In genomic region chr6:137864812-137865508, GRCh38 we compare ENCODE assay signal across 14 cellular contexts. TPM values are rescaled to one million over a fixed set of nuclear protein-coding genes. Genes with fewer than 3 reads are reported as not detected.
A peak's percentile ranks its signal among the peaks of the same experiment; 100 is the strongest.
DNase-seq lines count a peak whose midpoint lies in the region; ATAC-seq and TF ChIP-seq lines count a peak whose summit lies in the region.
"Had no signal": no experiment of that assay in that cellular context is flagged by ENCODE, and none has a peak within 500 bp of the region (broad histone marks: within the 10 kb centered on the region; RNA-seq: fewer than 3 reads in every experiment).

No MANE protein-coding gene starts in this region.

- H3K4me2 ChIP-seq in DND-41 (ENCODE audit: insufficient read depth, low read length) (peak overlapping the region; percentile 89), MM.1S (ENCODE audit: low read depth, low read length) (peak overlapping the region; percentile 98; the same call in 1 of the 2 replicates), neural progenitor cell (no peak overlapping the region)

- H3K36me3 Mint-ChIP-seq in endodermal cell (ENCODE audit: low read depth), result no peaks in the 10 kb centered on the region
- H3K36me3 Mint-ChIP-seq in neural progenitor cell, result no peaks in the 10 kb centered on the region

- H3K27ac Mint-ChIP-seq in endodermal cell (peak overlapping the region; percentile 76), neural progenitor cell (no peak overlapping the region)

- ATAC-seq in DND-41 (ENCODE audit: insufficient read depth, low read depth) (no peak), GM21526 (IDR thresholded peaks at IDR 0.05; ENCODE audit: low FRiP score, unreplicated experiment) (no peak)
- ATAC-seq: activated T-cell treated with anti-CD3 and anti-CD28 coated beads, Interleukin-2, amount 50 U/mL, for 4 hours; esophagus mucosa had no signal

- peaks cover 2% of the 10 kb centered on the region for H3K9me3 Mint-ChIP-seq in endodermal cell
- H3K9me3 Mint-ChIP-seq in neural progenitor cell, result peaks cover 2% of the 10 kb centered on the region
- H3K9me3 Mint-ChIP-seq: activated T-cell treated with anti-CD3 and anti-CD28 coated beads, Interleukin-2, amount 50 U/mL, for 4 hours had no signal

- H3K79me2 ChIP-seq in DND-41 (ENCODE audit: insufficient read depth, low read length) (peaks cover 83% of the 10 kb centered on the region), MM.1S (ENCODE audit: low read length) (peaks cover 91% of the 10 kb centered on the region), neural progenitor cell (ENCODE audit: low read depth) (peaks cover 11% of the 10 kb centered on the region)

- 68 to 83% methylated on average over 2 to 4 of the region's 4 CpGs for WGBS in endodermal cell (ENCODE audit: insufficient coverage in 1 of 2, insufficient read length in 1 of 2), 2 experiments

- H2AFZ ChIP-seq in DND-41 (ENCODE audit: low read depth, low read length) (no peak overlapping the region), MM.1S (ENCODE audit: low read length) (no peak overlapping the region), neural progenitor cell (replicated peaks) (no peak overlapping the region)

- H3K27me3 Mint-ChIP-seq in endodermal cell (ENCODE audit: insufficient read depth) (peaks cover 25% of the 10 kb centered on the region), neural progenitor cell (ENCODE audit: insufficient read depth, low read depth) (no peaks in the 10 kb centered on the region)

- DNase-seq in DND-41 (no peak), MM.1S (no peak), endodermal cell (peak; percentile 79), neural progenitor cell (ENCODE audit: low spot score) (peak; percentile 42), NCI-H2171 treated with DMSO at 0.1 percent for 48 hours (lab: John Stamatoyannopoulos, UW) (no peak), HCEC 1CT (no peak), NCI-H82 (lab: John Stamatoyannopoulos, UW) (no peak)
- DNase-seq: activated T-cell treated with anti-CD3 and anti-CD28 coated beads, Interleukin-2, amount 50 U/mL, for 4 hours; mammary epithelial cell; NCI-H345; stimulated activated CD4-positive, alpha-beta T cell treated with anti-CD3 and anti-CD28 coated beads, Interleukin-4, amount 100 ng/mL, for 1 hour had no signal

- no peak for TF ChIP-seq CTCF in DND-41 (IDR thresholded peaks at IDR 0.05; ENCODE audit: borderline replicate concordance, extremely low read depth, low read length, poor library complexity, severe bottlenecking)
- no peak for TF ChIP-seq CTCF in MM.1S (IDR thresholded peaks at IDR 0.05; ENCODE audit: low read length)
- TF ChIP-seq CTCF in endodermal cell (conservative IDR thresholded peaks at IDR 0.05), result peak; percentile 67
- TF ChIP-seq CTCF in neural progenitor cell (IDR thresholded peaks at IDR 0.05), result no peak

- H4K20me1 ChIP-seq in DND-41 (ENCODE audit: insufficient read depth, low read length) (peaks cover 11% of the 10 kb centered on the region; the same call in 1 of the 2 replicates), MM.1S (ENCODE audit: insufficient read depth, low read length) (no peaks in the 10 kb centered on the region), neural progenitor cell (ENCODE audit: low read depth) (no peaks in the 10 kb centered on the region)

- no peaks in the 10 kb centered on the region for H3K9me3 ChIP-seq in DND-41 (ENCODE audit: insufficient read depth, low read length, severe bottlenecking)
- no peaks in the 10 kb centered on the region for H3K9me3 ChIP-seq in MM.1S (replicated peaks; ENCODE audit: insufficient read depth, low read length)
- no peaks in the 10 kb centered on the region for H3K9me3 ChIP-seq in endodermal cell (ENCODE audit: control insufficient read depth, low read length)
- H3K9me3 ChIP-seq in neural progenitor cell (ENCODE audit: low read depth), result no peaks in the 10 kb centered on the region

- H3K27ac ChIP-seq in DND-41 (ENCODE audit: low read length), result 0 out of 2 replicates have a peak overlapping the region, but pooled peaks have one; percentile 9
- no peak overlapping the region for H3K27ac ChIP-seq in MM.1S (ENCODE audit: low read length)
- no peak overlapping the region for H3K27ac ChIP-seq in endodermal cell (ENCODE audit: low read depth, low read length)
- H3K27ac ChIP-seq in neural progenitor cell, result no peak overlapping the region
- H3K27ac ChIP-seq: RWPE1 had no signal

- H3K4me1 ChIP-seq in DND-41 (ENCODE audit: insufficient read depth, low read length) (peaks cover 57% of the 10 kb centered on the region), MM.1S (ENCODE audit: low read length) (peaks cover 11% of the 10 kb centered on the region), endodermal cell (ENCODE audit: control insufficient read depth, insufficient read depth, low read length) (peaks cover 3% of the 10 kb centered on the region), neural progenitor cell (peaks cover 35% of the 10 kb centered on the region)

- peaks cover 49% of the 10 kb centered on the region for H3K36me3 ChIP-seq in DND-41 (ENCODE audit: insufficient read depth, low read length)
- peaks cover 3% of the 10 kb centered on the region for H3K36me3 ChIP-seq in MM.1S (replicated peaks; ENCODE audit: insufficient read depth, low read length)
- no peaks in the 10 kb centered on the region for H3K36me3 ChIP-seq in endodermal cell (ENCODE audit: control insufficient read depth, insufficient read depth, low read length)
- H3K36me3 ChIP-seq in neural progenitor cell, result no peaks in the 10 kb centered on the region

- H3K27me3 ChIP-seq in DND-41 (ENCODE audit: insufficient read depth, low read length, poor library complexity) (no peaks in the 10 kb centered on the region), MM.1S (replicated peaks; ENCODE audit: insufficient read depth, low read length) (no peaks in the 10 kb centered on the region), endodermal cell (ENCODE audit: control insufficient read depth, insufficient read depth, low read length, poor library complexity, severe bottlenecking) (peaks cover 18% of the 10 kb centered on the region), neural progenitor cell (peaks cover 3% of the 10 kb centered on the region)

- H3K9me2 ChIP-seq in MM.1S (replicated peaks; ENCODE audit: insufficient read depth, low read length), result no peaks in the 10 kb centered on the region

- H3F3A ChIP-seq in MM.1S (ENCODE audit: insufficient read depth, low read length), result peaks cover 25% of the 10 kb centered on the region
- peaks cover 28% of the 10 kb centered on the region for H3F3A ChIP-seq in neural progenitor cell (ENCODE audit: low read depth)

- peaks cover 41% of the 10 kb centered on the region for H3K4me1 Mint-ChIP-seq in endodermal cell
- peaks cover 46% of the 10 kb centered on the region for H3K4me1 Mint-ChIP-seq in neural progenitor cell

- H3K9ac ChIP-seq in DND-41 (ENCODE audit: low read depth, low read length) (no peak overlapping the region), MM.1S (ENCODE audit: low read length) (no peak overlapping the region), endodermal cell (ENCODE audit: extremely low read depth, low read length, poor library complexity, severe bottlenecking) (no peak overlapping the region), neural progenitor cell (no peak overlapping the region)

- H3K4me3 Mint-ChIP-seq in endodermal cell (peak overlapping the region; percentile 77), neural progenitor cell (peak overlapping the region; percentile 89)

- no peak overlapping the region for H3K4me3 ChIP-seq in DND-41 (ENCODE audit: low read depth in 1 of 2, low read length in 2 of 2)
- H3K4me3 ChIP-seq in MM.1S (ENCODE audit: low read length), result no peak overlapping the region
- peak overlapping the region; percentile 35 for H3K4me3 ChIP-seq in endodermal cell (ENCODE audit: low read length)
- H3K4me3 ChIP-seq in neural progenitor cell, result no peak overlapping the region

RNA-seq across cellular contexts. Expression of gene TNFAIP3, which starts 2.1 kb away (rescaled TPM):
- 10 to 100 TPM in 1 of 2 donors, 1 to 10 TPM in 1; 4.4 to 12.3 TPM for total RNA-seq in endodermal cell
- polyA plus RNA-seq in endodermal cell (2013, experiment 1 of 2), result 3.6 TPM
- 4.2 TPM for polyA plus RNA-seq in endodermal cell (2013, experiment 2 of 2)
- 1.8 and 5.3 TPM in 2 replicates for total RNA-seq in neural progenitor cell (ENCODE audit: low replicate concordance)

Comparison
In these comparisons a context has a peak if more than half of its experiments do, and no peak if none do; other contexts are left out.
1. DNase-seq: peak in endodermal cell (single experiment) and neural progenitor cell (single experiment); none in DND-41 (single experiment), MM.1S (single experiment), NCI-H2171 treated with DMSO at 0.1 percent for 48 hours (single experiment), HCEC 1CT (single experiment) and NCI-H82 (single experiment).